1 cellular context compared by ENCODE assay signal in the genomic region with DNA sequence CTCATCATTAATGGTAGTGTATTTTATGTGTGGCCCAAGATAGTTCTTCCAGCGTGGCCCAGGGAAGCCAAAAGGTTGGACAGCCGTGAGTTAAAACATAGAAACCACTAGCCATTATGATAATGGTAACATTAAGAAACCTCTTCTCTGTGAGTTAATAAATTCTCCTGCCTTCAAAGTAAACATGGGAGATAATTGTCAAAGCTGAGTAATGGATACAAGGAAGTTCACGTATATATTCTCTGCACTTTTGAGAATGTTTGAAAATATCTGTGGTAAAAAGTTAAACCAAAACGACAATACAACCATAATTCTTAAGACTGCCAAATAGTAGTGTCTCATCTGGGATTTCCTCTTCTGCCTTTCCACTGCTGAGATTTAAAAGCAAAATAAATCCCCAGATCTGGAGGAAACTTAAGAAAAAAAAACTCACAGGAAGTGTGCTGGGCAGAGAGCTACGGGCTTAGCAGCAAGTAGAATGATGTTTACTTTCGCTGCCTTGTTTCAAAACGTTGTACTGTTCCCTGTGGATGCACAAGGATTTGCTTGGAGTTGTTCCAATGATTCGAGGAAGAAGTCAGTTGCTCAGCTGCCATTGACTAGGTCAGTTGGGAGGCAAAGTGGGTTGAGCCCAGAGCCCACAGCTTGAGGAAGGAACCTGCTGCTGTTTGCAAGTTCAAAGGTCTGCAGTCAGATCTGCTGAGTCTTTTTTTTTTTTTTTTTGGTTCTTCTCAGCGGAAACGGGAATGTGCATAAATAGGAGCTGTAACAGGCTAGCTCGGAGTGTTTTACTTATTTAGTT.
TF ChIP-seq lines count a peak whose summit lies in the region.

No MANE protein-coding gene starts in this region.

TF ChIP-seq in A549, 52 proteins besides CTCF, POLR2A, EP300 and RAD21 (continued from another document):
- no peak for TF ChIP-seq SMC3 (IDR thresholded peaks at IDR 0.05)
